ENCODE assay signal across 1 cellular context in the genomic region with DNA sequence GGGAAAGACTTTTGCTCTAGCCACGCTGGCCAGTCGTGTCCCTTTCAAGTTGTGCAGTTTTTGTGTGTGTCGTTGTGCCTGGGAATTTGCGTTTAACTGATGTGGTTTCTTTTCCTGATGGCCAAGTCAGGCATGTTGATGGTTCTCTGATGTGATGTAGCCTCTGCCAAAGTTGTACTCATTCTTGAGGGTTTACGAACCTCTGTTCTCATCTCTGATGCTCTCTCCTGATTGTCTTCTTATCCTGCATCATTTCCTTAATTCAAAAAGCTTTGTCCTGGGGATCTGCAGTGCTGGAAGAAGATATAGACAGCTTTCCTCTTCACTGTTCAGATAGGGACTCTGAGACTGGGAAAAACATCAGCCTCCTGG.
TF ChIP-seq lines count a peak whose summit lies in the region.

No MANE protein-coding gene starts in this region.

TF ChIP-seq in WTC11, 78 proteins besides CTCF, POLR2A, EP300 and RAD21 (continued from another document):
- TF ChIP-seq, protein P1, sequence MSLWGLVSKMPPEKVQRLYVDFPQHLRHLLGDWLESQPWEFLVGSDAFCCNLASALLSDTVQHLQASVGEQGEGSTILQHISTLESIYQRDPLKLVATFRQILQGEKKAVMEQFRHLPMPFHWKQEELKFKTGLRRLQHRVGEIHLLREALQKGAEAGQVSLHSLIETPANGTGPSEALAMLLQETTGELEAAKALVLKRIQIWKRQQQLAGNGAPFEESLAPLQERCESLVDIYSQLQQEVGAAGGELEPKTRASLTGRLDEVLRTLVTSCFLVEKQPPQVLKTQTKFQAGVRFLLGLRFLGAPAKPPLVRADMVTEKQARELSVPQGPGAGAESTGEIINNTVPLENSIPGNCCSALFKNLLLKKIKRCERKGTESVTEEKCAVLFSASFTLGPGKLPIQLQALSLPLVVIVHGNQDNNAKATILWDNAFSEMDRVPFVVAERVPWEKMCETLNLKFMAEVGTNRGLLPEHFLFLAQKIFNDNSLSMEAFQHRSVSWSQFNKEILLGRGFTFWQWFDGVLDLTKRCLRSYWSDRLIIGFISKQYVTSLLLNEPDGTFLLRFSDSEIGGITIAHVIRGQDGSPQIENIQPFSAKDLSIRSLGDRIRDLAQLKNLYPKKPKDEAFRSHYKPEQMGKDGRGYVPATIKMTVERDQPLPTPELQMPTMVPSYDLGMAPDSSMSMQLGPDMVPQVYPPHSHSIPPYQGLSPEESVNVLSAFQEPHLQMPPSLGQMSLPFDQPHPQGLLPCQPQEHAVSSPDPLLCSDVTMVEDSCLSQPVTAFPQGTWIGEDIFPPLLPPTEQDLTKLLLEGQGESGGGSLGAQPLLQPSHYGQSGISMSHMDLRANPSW (CRISPR knock-in tag; conservative IDR thresholded peaks at IDR 0.05; ENCODE audit: low read depth): no peak
- TF ChIP-seq, protein P2, sequence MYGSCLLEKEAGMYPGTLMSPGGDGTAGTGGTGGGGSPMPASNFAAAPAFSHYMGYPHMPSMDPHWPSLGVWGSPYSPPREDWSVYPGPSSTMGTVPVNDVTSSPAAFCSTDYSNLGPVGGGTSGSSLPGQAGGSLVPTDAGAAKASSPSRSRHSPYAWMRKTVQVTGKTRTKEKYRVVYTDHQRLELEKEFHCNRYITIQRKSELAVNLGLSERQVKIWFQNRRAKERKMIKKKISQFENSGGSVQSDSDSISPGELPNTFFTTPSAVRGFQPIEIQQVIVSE (CRISPR knock-in tag; IDR thresholded peaks at IDR 0.05; ENCODE audit: borderline replicate concordance): no peak
- TF ChIP-seq, protein P3, sequence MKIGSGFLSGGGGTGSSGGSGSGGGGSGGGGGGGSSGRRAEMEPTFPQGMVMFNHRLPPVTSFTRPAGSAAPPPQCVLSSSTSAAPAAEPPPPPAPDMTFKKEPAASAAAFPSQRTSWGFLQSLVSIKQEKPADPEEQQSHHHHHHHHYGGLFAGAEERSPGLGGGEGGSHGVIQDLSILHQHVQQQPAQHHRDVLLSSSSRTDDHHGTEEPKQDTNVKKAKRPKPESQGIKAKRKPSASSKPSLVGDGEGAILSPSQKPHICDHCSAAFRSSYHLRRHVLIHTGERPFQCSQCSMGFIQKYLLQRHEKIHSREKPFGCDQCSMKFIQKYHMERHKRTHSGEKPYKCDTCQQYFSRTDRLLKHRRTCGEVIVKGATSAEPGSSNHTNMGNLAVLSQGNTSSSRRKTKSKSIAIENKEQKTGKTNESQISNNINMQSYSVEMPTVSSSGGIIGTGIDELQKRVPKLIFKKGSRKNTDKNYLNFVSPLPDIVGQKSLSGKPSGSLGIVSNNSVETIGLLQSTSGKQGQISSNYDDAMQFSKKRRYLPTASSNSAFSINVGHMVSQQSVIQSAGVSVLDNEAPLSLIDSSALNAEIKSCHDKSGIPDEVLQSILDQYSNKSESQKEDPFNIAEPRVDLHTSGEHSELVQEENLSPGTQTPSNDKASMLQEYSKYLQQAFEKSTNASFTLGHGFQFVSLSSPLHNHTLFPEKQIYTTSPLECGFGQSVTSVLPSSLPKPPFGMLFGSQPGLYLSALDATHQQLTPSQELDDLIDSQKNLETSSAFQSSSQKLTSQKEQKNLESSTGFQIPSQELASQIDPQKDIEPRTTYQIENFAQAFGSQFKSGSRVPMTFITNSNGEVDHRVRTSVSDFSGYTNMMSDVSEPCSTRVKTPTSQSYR (CRISPR knock-in tag; IDR thresholded peaks at IDR 0.05): no peak
- TF ChIP-seq HMGA2 (CRISPR knock-in tag; IDR thresholded peaks at IDR 0.05) (no peak), ZNF263 (CRISPR knock-in tag; IDR thresholded peaks at IDR 0.05; ENCODE audit: low read depth) (no peak), SP1 (CRISPR knock-in tag; conservative IDR thresholded peaks at IDR 0.05) (no peak), ELF4 (CRISPR knock-in tag; IDR thresholded peaks at IDR 0.05; ENCODE audit: low read depth) (no peak), JAZF1 (CRISPR knock-in tag; IDR thresholded peaks at IDR 0.05) (no peak), NFYB (CRISPR knock-in tag; conservative IDR thresholded peaks at IDR 0.05; ENCODE audit: low read depth) (no peak), ZNF671 (CRISPR knock-in tag; IDR thresholded peaks at IDR 0.05) (no peak), PRDM15 (CRISPR knock-in tag; IDR thresholded peaks at IDR 0.05) (no peak)
- TF ChIP-seq, protein P4, sequence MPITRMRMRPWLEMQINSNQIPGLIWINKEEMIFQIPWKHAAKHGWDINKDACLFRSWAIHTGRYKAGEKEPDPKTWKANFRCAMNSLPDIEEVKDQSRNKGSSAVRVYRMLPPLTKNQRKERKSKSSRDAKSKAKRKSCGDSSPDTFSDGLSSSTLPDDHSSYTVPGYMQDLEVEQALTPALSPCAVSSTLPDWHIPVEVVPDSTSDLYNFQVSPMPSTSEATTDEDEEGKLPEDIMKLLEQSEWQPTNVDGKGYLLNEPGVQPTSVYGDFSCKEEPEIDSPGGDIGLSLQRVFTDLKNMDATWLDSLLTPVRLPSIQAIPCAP (CRISPR knock-in tag; IDR thresholded peaks at IDR 0.05): no peak
